10 cellular contexts compared by ENCODE assay signal in the genomic region with DNA sequence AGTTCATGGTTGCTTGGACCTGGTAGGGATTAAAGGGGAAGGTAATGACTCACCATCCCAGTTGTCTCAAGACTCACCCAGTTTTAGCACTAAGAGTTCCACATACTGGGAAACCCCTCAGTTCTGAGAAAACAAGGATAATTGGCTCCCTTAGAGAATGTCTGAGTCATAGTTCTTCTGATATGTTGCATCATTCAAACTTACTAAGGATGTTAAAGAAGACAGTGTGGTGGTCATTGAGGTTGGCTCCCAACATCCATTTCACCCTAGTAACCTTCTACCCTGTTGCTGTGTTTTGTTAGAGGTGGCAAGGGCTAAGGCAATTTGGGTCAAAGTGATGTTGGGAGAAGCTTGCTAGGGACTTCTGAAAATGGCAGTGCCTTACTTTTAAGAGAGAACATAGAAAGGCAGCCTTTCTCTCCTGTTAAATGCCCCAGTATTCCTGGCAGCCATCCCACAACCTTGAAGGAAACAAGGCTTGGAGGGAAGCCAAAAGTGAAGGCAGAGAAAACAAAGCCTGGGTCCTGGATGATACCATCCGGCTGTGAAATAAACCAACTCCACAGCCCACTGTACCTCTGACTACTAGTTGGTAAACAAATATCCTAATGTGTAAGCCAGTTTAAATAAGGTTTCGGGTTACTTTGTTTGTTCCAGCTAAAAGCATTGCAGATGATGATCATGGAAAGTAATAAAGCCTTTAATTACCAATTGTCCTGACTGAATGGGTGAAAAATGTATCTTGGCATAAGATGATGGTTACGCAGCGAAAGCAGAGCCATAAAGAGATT.
DNase-seq lines count a peak whose midpoint lies in the region; ATAC-seq, FAIRE-seq and TF ChIP-seq lines count a peak whose summit lies in the region.
"Had no signal": no experiment of that assay in that cellular context is flagged by ENCODE, and none has a peak within 500 bp of the region (broad histone marks: within the 10 kb centered on the region; RNA-seq: fewer than 3 reads in every experiment).

No MANE protein-coding gene starts in this region.

- FAIRE-seq in H1 (lab: Jason Lieb, UNC) = no peak

- H3K79me1 ChIP-seq in H1 (ENCODE audit: low read depth, low read length) = no peaks in the 10 kb centered on the region

- H3K56ac ChIP-seq in H1 (replicated peaks; ENCODE audit: insufficient read length, low read depth, low read length) = no peak overlapping the region

- H2BK15ac ChIP-seq in H1 (ENCODE audit: low read length) = no peak overlapping the region

- no peak overlapping the region for H2AFZ ChIP-seq in GM23248
- H2AFZ ChIP-seq in H1 (ENCODE audit: low read length) = peak overlapping the region; percentile 90

- H4K91ac ChIP-seq in H1 (replicated peaks; ENCODE audit: insufficient read length, low read length) = no peak overlapping the region

- no peaks in the 10 kb centered on the region for H3K9me3 Mint-ChIP-seq in stimulated activated memory B cell treated with anti-CD40 and anti-IgM and Interleukin-4, amounts not matched to agents 10 μg/mL and 1 μg/mL and 100 μg/mL, for 72 hours
- H3K9me3 Mint-ChIP-seq in activated T-cell treated with anti-CD3 and anti-CD28 coated beads, Interleukin-2, amount 50 U/mL, for 24 hours = no peaks in the 10 kb centered on the region

- no peak for TF ChIP-seq RAD21 in H1 (IDR thresholded peaks at IDR 0.05 in 1 of 2, conservative IDR thresholded peaks at IDR 0.05 in 1 of 2; ENCODE audit: low read depth in 2 of 2, low read length in 2 of 2)

- 41 to 44% methylated on average over 4 of the region's 4 CpGs for WGBS in GM23248 (ENCODE audit: low coverage in 1 of 2, low lambda C conversion rate in 2 of 2, missing lambda C conversion rate in 2 of 2), 2 experiments
- WGBS in H1 (ENCODE audit: extremely low coverage in 1 of 2, insufficient coverage in 1 of 2, insufficient read length in 1 of 2, insufficient replicate concordance in 2 of 2, low coverage in 1 of 2, low lambda C conversion rate in 2 of 2, missing lambda C conversion rate in 1 of 2), 2 experiments = 94% methylated on average over 4 of the region's 4 CpGs; no CpG with 5 or more reads in 1 of the 2 experiments

- no peaks in the 10 kb centered on the region for H3K9me3 ChIP-seq in GM23248 (ENCODE audit: low read depth)
- H3K9me3 ChIP-seq in H1 (ENCODE audit: insufficient read depth in 2 of 2, low read depth in 1 of 2, low read length in 1 of 2) = no peaks in the 10 kb centered on the region
- H3K9me3 ChIP-seq in muscle layer of duodenum (ENCODE audit: control insufficient read depth in 1 of 2, low read length in 2 of 2) = no peaks in the 10 kb centered on the region

- peak overlapping the region; percentile 65 for H3K27ac ChIP-seq in GM23248
- no peak overlapping the region for H3K27ac ChIP-seq in H1 (ENCODE audit: low read depth, low read length)
- H3K27ac ChIP-seq in muscle layer of duodenum (ENCODE audit: low read length) = peak overlapping the region; percentile 81
- H3K27ac ChIP-seq: HL-60 had no signal

- H3K9ac ChIP-seq in GM23248 (0 out of 2 replicates have a peak overlapping the region, but pooled peaks have one; percentile 1), H1 (replicated peaks in 1 of 4; ENCODE audit: extremely low read depth in 1 of 4, low read depth in 3 of 4, low read length in 3 of 4) (no peak overlapping the region)

- no peak overlapping the region for H2BK12ac ChIP-seq in H1 (ENCODE audit: low read depth, low read length)

- H3K14ac ChIP-seq in H1 (ENCODE audit: insufficient read length) = no peak overlapping the region

- H3K27me3 Mint-ChIP-seq in stimulated activated memory B cell treated with anti-CD40 and anti-IgM and Interleukin-4, amounts not matched to agents 10 μg/mL and 1 μg/mL and 100 μg/mL, for 72 hours = no peaks in the 10 kb centered on the region
- H3K27me3 Mint-ChIP-seq in activated T-cell treated with anti-CD3 and anti-CD28 coated beads, Interleukin-2, amount 50 U/mL, for 24 hours = peaks cover 3% of the 10 kb centered on the region

- H3K36me3 ChIP-seq in GM23248 (ENCODE audit: low read depth) (no peaks in the 10 kb centered on the region), H1 (ENCODE audit: control insufficient read depth in 2 of 4, insufficient read depth in 4 of 4, low read length in 3 of 4) (no peaks in the 10 kb centered on the region), muscle layer of duodenum (ENCODE audit: control insufficient read depth in 1 of 2, insufficient read depth in 2 of 2, low read length in 2 of 2) (peaks cover 0 to 4% of the 10 kb centered on the region in 2 donors)

- no peak overlapping the region for H3K4me3 Mint-ChIP-seq in stimulated activated memory B cell treated with anti-CD40 and anti-IgM and Interleukin-4, amounts not matched to agents 10 μg/mL and 1 μg/mL and 100 μg/mL, for 72 hours
- no peak overlapping the region for H3K4me3 Mint-ChIP-seq in activated T-cell treated with anti-CD3 and anti-CD28 coated beads, Interleukin-2, amount 50 U/mL, for 24 hours

- H4K5ac ChIP-seq in H1 (ENCODE audit: insufficient read length, low read depth, low read length) = no peak overlapping the region

- TF ChIP-seq CTCF in H1 (IDR thresholded peaks at IDR 0.05; ENCODE audit: control extremely low read depth in 1 of 3, insufficient read depth in 1 of 3, low read depth in 1 of 3, low read length in 3 of 3) = no peak

- no peak for ATAC-seq in stimulated activated memory B cell treated with anti-CD40 and anti-IgM and Interleukin-4, amounts not matched to agents 10 μg/mL and 1 μg/mL and 100 μg/mL, for 72 hours
- ATAC-seq in GM21723 (IDR thresholded peaks at IDR 0.05; ENCODE audit: unreplicated experiment) (no peak), GM19035 (IDR thresholded peaks at IDR 0.05; ENCODE audit: unreplicated experiment) (no peak)

- TF ChIP-seq EP300 in H1 (IDR thresholded peaks at IDR 0.05; ENCODE audit: borderline replicate concordance in 1 of 2, low read depth in 2 of 2, low read length in 2 of 2) = no peak

- H2BK5ac ChIP-seq in H1 (ENCODE audit: low read depth, low read length) = no peak overlapping the region

- no peaks in the 10 kb centered on the region for H3K79me2 ChIP-seq in GM23248 (ENCODE audit: insufficient read depth)
- no peaks in the 10 kb centered on the region for H3K79me2 ChIP-seq in H1 (ENCODE audit: control insufficient read depth in 1 of 2, insufficient read depth in 2 of 2, low read length in 2 of 2)

- H3K4me3 ChIP-seq in GM23248 (no peak overlapping the region), H1 (ENCODE audit: extremely low read depth in 1 of 4, insufficient read depth in 2 of 4, low read depth in 3 of 4, low read length in 4 of 4) (no peak overlapping the region), muscle layer of duodenum (ENCODE audit: low read depth in 1 of 2, low read length in 2 of 2) (peak overlapping the region in 1 of 2 donors; percentile 3)
- H3K4me3 ChIP-seq: dorsolateral prefrontal cortex had no signal

- no peaks in the 10 kb centered on the region for H3K23me2 ChIP-seq in H1 (ENCODE audit: low read depth, low read length)

- H2BK20ac ChIP-seq in H1 (ENCODE audit: low read length) = no peak overlapping the region

- no peak overlapping the region for H3K4ac ChIP-seq in H1 (replicated peaks; ENCODE audit: insufficient read length, low read depth, low read length)

- no peaks in the 10 kb centered on the region for H3K9me2 ChIP-seq in GM23248 (ENCODE audit: insufficient read depth)

- in situ Hi-C loops in GM23248 (cut with MboI) = no loop called here

- H3K27me3 ChIP-seq in GM23248 (replicated peaks; ENCODE audit: insufficient read depth) (no peaks in the 10 kb centered on the region), H1 (replicated peaks in 1 of 4; ENCODE audit: control insufficient read depth in 3 of 4, extremely low read depth in 1 of 4, insufficient read depth in 3 of 4, low read length in 3 of 4) (no peaks in the 10 kb centered on the region), muscle layer of duodenum (ENCODE audit: low read depth, low read length) (no peaks in the 10 kb centered on the region)

- no peak overlapping the region for H2AK5ac ChIP-seq in H1 (ENCODE audit: low read depth, low read length)

- no peak overlapping the region for H3K4me2 ChIP-seq in GM23248 (ENCODE audit: unreplicated experiment)
- H3K4me2 ChIP-seq in H1 (ENCODE audit: insufficient read depth in 1 of 2, low read depth in 2 of 2, low read length in 2 of 2) = no peak overlapping the region

- H4K20me1 ChIP-seq in GM23248 (ENCODE audit: insufficient read depth) = no peaks in the 10 kb centered on the region
- no peaks in the 10 kb centered on the region for H4K20me1 ChIP-seq in H1 (replicated peaks in 1 of 2; ENCODE audit: control insufficient read depth in 1 of 2, insufficient read depth in 2 of 2, low read length in 2 of 2)

- peaks cover 35% of the 10 kb centered on the region for H3F3A ChIP-seq in GM23248 (ENCODE audit: insufficient read depth)

- no peaks in the 10 kb centered on the region for H3K4me1 Mint-ChIP-seq in stimulated activated memory B cell treated with anti-CD40 and anti-IgM and Interleukin-4, amounts not matched to agents 10 μg/mL and 1 μg/mL and 100 μg/mL, for 72 hours
- H3K4me1 Mint-ChIP-seq in activated T-cell treated with anti-CD3 and anti-CD28 coated beads, Interleukin-2, amount 50 U/mL, for 24 hours (ENCODE audit: low read depth) = no peaks in the 10 kb centered on the region

- no peak overlapping the region for H3K27ac Mint-ChIP-seq in stimulated activated memory B cell treated with anti-CD40 and anti-IgM and Interleukin-4, amounts not matched to agents 10 μg/mL and 1 μg/mL and 100 μg/mL, for 72 hours
- H3K27ac Mint-ChIP-seq in activated T-cell treated with anti-CD3 and anti-CD28 coated beads, Interleukin-2, amount 50 U/mL, for 24 hours = no peak overlapping the region

- H3K36me3 Mint-ChIP-seq in stimulated activated memory B cell treated with anti-CD40 and anti-IgM and Interleukin-4, amounts not matched to agents 10 μg/mL and 1 μg/mL and 100 μg/mL, for 72 hours = no peaks in the 10 kb centered on the region
- H3K36me3 Mint-ChIP-seq in activated T-cell treated with anti-CD3 and anti-CD28 coated beads, Interleukin-2, amount 50 U/mL, for 24 hours (ENCODE audit: low read depth) = no peaks in the 10 kb centered on the region

- H4K8ac ChIP-seq in H1 (ENCODE audit: extremely low read depth, insufficient read depth, low read length) = no peak overlapping the region

- H2BK120ac ChIP-seq in H1 (replicated peaks; ENCODE audit: low read depth, low read length) = no peak overlapping the region

- H3K23ac ChIP-seq in H1 (ENCODE audit: insufficient read length) = no peak overlapping the region

- DNase-seq in GM23248 (peak; percentile 92), NCI-H2227 (lab: John Stamatoyannopoulos, UW; ENCODE audit: unreplicated experiment) (peak; percentile 81), H1 (ENCODE audit: low read depth in 1 of 2, low spot score in 2 of 2) (no peak)
- DNase-seq in activated T-cell treated with anti-CD3 and anti-CD28 coated beads, Interleukin-2, amount 50 U/mL, for 24 hours = no peak

- POLR2A ChIA-PET in H1 (lab: Charles Lee; ENCODE audit: partially characterized antibody) = no interaction called here

- H3K18ac ChIP-seq in H1 (ENCODE audit: extremely low read depth, low read length) = no peak overlapping the region

- H3K4me1 ChIP-seq in GM23248 (ENCODE audit: insufficient read depth) (peaks cover 24% of the 10 kb centered on the region), H1 (replicated peaks in 1 of 4; ENCODE audit: control insufficient read depth in 3 of 4, insufficient read depth in 4 of 4, low read length in 3 of 4) (no peaks in the 10 kb centered on the region), muscle layer of duodenum (ENCODE audit: control insufficient read depth in 1 of 2, insufficient read depth in 2 of 2, low read length in 2 of 2) (peaks cover 0 to 27% of the 10 kb centered on the region in 2 donors)

- CTCF ChIA-PET in H1 (lab: Charles Lee; ENCODE audit: partially characterized antibody) = interaction anchor here (0.6 to 1.4 kb wide), 4 partner anchors 49 to 430 kb away, joined by 3 read pairs; no protein-coding TSS in a partner anchor

- no peak for TF ChIP-seq POLR2A in H1 (IDR thresholded peaks at IDR 0.05; ENCODE audit: control extremely low read depth in 1 of 2, low read depth in 2 of 2, low read length in 2 of 2)

Comparison
In these comparisons a context has a peak if more than half of its experiments do, and no peak if none do; other contexts are left out.
1. DNase-seq: peak in GM23248 (single experiment) and NCI-H2227 (single experiment); none in H1 (0 of 2) and activated T-cell treated with anti-CD3 and anti-CD28 coated beads, Interleukin-2, amount 50 U/mL, for 24 hours (single experiment).